1 cellular context compared by ENCODE assay signal in the genomic region with DNA sequence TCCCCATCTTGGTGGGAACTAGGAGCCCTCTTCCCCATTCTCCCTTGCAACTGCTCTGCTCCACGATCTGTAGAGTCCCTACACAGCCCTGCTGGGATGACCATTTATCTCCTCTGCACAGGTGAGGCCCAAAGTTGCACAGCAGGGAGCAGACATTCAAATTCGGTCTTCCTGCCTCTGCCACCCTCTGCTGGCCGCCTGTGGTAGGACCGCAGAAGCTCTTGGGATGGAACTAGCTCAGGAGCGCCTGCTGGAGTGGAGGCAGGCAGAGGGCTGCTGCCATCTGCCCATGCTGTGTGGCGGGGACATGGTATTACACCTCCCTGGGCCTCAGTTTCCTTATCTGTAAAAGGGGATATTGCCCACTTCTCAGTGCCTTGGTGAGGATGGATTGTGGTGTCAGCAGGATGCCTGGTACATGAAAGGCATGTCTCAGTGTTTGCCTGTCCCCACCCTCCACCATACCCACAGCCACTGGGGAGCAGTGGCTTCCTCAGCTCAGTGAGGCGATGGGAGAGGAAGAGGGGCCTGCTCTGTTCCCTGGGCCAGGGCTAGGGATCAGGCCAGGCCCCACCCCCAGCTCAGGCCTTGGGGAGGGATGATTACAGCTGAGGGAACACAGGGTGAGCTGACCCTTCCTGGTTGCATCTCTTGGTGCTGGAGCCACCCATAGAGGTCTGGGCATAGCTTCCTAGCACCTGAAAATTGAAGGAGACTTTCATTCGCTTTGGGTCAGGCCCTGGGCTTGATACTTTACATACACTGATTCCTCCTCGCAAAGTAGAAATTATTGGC.
TF ChIP-seq lines count a peak whose summit lies in the region.

No MANE protein-coding gene starts in this region.

TF ChIP-seq in H1, 55 proteins besides CTCF, POLR2A, EP300 and RAD21:
- no peak for TF ChIP-seq GTF2F1 (IDR thresholded peaks at IDR 0.05; ENCODE audit: borderline replicate concordance, low read depth, low read length)
- no peak for TF ChIP-seq RNF2 (IDR thresholded peaks at IDR 0.05; ENCODE audit: borderline replicate concordance, low read depth, low read length, missing control alignments, poor library complexity, severe bottlenecking)
- 0 out of 4 replicates have a peak, but pooled peaks of 1 of the 2 experiments have one; percentile 25 for TF ChIP-seq HDAC2 (IDR thresholded peaks at IDR 0.05; ENCODE audit: borderline replicate concordance in 1 of 2, low read depth in 2 of 2, low read length in 2 of 2)
- no peak for TF ChIP-seq FOSL1 (IDR thresholded peaks at IDR 0.05; ENCODE audit: insufficient read depth, low read depth, low read length)
- TF ChIP-seq NANOG (IDR thresholded peaks at IDR 0.05; ENCODE audit: insufficient read depth, low read depth, low read length, poor library complexity, severe bottlenecking): peak; percentile 13
- TF ChIP-seq RXRA (IDR thresholded peaks at IDR 0.05; ENCODE audit: insufficient read depth, low read depth, low read length): 0 out of 2 replicates have a peak, but pooled peaks have one; percentile 6
- no peak for TF ChIP-seq SAP30 (IDR thresholded peaks at IDR 0.05; ENCODE audit: insufficient read depth, insufficient replicate concordance, low read length)
- TF ChIP-seq SUZ12 (IDR thresholded peaks at IDR 0.05; ENCODE audit: low read length): no peak
- TF ChIP-seq CHD1 (IDR thresholded peaks at IDR 0.05; ENCODE audit: low read depth, low read length): no peak
- TF ChIP-seq TAF7 (optimal IDR thresholded peaks at IDR 0.05; ENCODE audit: borderline replicate concordance, low read depth, low read length): peak; percentile 80
- no peak for TF ChIP-seq RBBP5 (IDR thresholded peaks at IDR 0.05; ENCODE audit: borderline replicate concordance, low read depth, low read length)
- TF ChIP-seq JUND (IDR thresholded peaks at IDR 0.05; ENCODE audit: low read length): peak; percentile 26; the same call in 1 of the 2 replicates
- TF ChIP-seq SIN3A (conservative IDR thresholded peaks at IDR 0.05 in 1 of 2, IDR thresholded peaks at IDR 0.05 in 1 of 2; ENCODE audit: low read depth in 1 of 2, low read length in 2 of 2): peak in 1 of 2 experiments; percentile 60; a peak in 1 of 4 replicates
- peak; percentile 43; the same call in 1 of the 2 replicates for TF ChIP-seq YY1 (IDR thresholded peaks at IDR 0.05; ENCODE audit: low read depth, low read length)
- TF ChIP-seq POLR2AphosphoS5 (IDR thresholded peaks at IDR 0.05; ENCODE audit: low read depth, low read length): no peak
- TF ChIP-seq TCF12 (IDR thresholded peaks at IDR 0.05; ENCODE audit: low read depth, low read length): 0 out of 2 replicates have a peak, but pooled peaks have one; percentile 37
- 0 out of 2 replicates have a peak, but pooled peaks have one; percentile 47 for TF ChIP-seq GABPA (IDR thresholded peaks at IDR 0.05; ENCODE audit: borderline replicate concordance, insufficient read depth, low read length)
- peak; percentile 94 for TF ChIP-seq KDM1A (IDR thresholded peaks at IDR 0.05; ENCODE audit: borderline replicate concordance, low read length)
- no peak for TF ChIP-seq MAFK (IDR thresholded peaks at IDR 0.05; ENCODE audit: low read depth, low read length)
- no peak for TF ChIP-seq KDM4A (IDR thresholded peaks at IDR 0.05; ENCODE audit: low read depth, low read length, severe bottlenecking)
- TF ChIP-seq, protein P1, sequence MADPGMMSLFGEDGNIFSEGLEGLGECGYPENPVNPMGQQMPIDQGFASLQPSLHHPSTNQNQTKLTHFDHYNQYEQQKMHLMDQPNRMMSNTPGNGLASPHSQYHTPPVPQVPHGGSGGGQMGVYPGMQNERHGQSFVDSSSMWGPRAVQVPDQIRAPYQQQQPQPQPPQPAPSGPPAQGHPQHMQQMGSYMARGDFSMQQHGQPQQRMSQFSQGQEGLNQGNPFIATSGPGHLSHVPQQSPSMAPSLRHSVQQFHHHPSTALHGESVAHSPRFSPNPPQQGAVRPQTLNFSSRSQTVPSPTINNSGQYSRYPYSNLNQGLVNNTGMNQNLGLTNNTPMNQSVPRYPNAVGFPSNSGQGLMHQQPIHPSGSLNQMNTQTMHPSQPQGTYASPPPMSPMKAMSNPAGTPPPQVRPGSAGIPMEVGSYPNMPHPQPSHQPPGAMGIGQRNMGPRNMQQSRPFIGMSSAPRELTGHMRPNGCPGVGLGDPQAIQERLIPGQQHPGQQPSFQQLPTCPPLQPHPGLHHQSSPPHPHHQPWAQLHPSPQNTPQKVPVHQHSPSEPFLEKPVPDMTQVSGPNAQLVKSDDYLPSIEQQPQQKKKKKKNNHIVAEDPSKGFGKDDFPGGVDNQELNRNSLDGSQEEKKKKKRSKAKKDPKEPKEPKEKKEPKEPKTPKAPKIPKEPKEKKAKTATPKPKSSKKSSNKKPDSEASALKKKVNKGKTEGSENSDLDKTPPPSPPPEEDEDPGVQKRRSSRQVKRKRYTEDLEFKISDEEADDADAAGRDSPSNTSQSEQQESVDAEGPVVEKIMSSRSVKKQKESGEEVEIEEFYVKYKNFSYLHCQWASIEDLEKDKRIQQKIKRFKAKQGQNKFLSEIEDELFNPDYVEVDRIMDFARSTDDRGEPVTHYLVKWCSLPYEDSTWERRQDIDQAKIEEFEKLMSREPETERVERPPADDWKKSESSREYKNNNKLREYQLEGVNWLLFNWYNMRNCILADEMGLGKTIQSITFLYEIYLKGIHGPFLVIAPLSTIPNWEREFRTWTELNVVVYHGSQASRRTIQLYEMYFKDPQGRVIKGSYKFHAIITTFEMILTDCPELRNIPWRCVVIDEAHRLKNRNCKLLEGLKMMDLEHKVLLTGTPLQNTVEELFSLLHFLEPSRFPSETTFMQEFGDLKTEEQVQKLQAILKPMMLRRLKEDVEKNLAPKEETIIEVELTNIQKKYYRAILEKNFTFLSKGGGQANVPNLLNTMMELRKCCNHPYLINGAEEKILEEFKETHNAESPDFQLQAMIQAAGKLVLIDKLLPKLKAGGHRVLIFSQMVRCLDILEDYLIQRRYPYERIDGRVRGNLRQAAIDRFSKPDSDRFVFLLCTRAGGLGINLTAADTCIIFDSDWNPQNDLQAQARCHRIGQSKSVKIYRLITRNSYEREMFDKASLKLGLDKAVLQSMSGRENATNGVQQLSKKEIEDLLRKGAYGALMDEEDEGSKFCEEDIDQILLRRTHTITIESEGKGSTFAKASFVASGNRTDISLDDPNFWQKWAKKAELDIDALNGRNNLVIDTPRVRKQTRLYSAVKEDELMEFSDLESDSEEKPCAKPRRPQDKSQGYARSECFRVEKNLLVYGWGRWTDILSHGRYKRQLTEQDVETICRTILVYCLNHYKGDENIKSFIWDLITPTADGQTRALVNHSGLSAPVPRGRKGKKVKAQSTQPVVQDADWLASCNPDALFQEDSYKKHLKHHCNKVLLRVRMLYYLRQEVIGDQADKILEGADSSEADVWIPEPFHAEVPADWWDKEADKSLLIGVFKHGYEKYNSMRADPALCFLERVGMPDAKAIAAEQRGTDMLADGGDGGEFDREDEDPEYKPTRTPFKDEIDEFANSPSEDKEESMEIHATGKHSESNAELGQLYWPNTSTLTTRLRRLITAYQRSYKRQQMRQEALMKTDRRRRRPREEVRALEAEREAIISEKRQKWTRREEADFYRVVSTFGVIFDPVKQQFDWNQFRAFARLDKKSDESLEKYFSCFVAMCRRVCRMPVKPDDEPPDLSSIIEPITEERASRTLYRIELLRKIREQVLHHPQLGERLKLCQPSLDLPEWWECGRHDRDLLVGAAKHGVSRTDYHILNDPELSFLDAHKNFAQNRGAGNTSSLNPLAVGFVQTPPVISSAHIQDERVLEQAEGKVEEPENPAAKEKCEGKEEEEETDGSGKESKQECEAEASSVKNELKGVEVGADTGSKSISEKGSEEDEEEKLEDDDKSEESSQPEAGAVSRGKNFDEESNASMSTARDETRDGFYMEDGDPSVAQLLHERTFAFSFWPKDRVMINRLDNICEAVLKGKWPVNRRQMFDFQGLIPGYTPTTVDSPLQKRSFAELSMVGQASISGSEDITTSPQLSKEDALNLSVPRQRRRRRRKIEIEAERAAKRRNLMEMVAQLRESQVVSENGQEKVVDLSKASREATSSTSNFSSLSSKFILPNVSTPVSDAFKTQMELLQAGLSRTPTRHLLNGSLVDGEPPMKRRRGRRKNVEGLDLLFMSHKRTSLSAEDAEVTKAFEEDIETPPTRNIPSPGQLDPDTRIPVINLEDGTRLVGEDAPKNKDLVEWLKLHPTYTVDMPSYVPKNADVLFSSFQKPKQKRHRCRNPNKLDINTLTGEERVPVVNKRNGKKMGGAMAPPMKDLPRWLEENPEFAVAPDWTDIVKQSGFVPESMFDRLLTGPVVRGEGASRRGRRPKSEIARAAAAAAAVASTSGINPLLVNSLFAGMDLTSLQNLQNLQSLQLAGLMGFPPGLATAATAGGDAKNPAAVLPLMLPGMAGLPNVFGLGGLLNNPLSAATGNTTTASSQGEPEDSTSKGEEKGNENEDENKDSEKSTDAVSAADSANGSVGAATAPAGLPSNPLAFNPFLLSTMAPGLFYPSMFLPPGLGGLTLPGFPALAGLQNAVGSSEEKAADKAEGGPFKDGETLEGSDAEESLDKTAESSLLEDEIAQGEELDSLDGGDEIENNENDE (IDR thresholded peaks at IDR 0.05; ENCODE audit: insufficient replicate concordance, low read length): no peak
- TF ChIP-seq, protein P2, sequence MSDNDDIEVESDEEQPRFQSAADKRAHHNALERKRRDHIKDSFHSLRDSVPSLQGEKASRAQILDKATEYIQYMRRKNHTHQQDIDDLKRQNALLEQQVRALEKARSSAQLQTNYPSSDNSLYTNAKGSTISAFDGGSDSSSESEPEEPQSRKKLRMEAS (IDR thresholded peaks at IDR 0.05): peak; percentile 66
- TF ChIP-seq, protein P3, sequence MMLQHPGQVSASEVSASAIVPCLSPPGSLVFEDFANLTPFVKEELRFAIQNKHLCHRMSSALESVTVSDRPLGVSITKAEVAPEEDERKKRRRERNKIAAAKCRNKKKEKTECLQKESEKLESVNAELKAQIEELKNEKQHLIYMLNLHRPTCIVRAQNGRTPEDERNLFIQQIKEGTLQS (IDR thresholded peaks at IDR 0.05; ENCODE audit: insufficient read depth, low read depth, low read length): 0 out of 2 replicates have a peak, but pooled peaks have one; percentile 31
- peak; percentile 34; the same call in 1 of the 2 replicates for TF ChIP-seq SRF (IDR thresholded peaks at IDR 0.05; ENCODE audit: low read depth, low read length)
- no peak for TF ChIP-seq BCL11A (IDR thresholded peaks at IDR 0.05; ENCODE audit: low read depth in 2 of 2, low read length in 2 of 2)
- TF ChIP-seq ASH2L (IDR thresholded peaks at IDR 0.05; ENCODE audit: low read length): no peak
- TF ChIP-seq SP4 (IDR thresholded peaks at IDR 0.05; ENCODE audit: low read length): no peak
- no peak for TF ChIP-seq CBX8 (IDR thresholded peaks at IDR 0.05; ENCODE audit: borderline replicate concordance, low read depth, low read length)
- no peak for TF ChIP-seq KDM5A (IDR thresholded peaks at IDR 0.05; ENCODE audit: low read length)
- TF ChIP-seq CREB1 (IDR thresholded peaks at IDR 0.05): 0 out of 2 replicates have a peak, but pooled peaks have one; percentile 27
- TF ChIP-seq TAF1 (IDR thresholded peaks at IDR 0.05; ENCODE audit: low read depth, low read length): no peak
TF ChIP-seq in H1: peak in this region for 14.
